20 cellular contexts compared by ENCODE assay signal in genomic region chr3:29338377-29338776, GRCh38. TPM values are rescaled to one million over a fixed set of nuclear protein-coding genes. Genes with fewer than 3 reads are reported as not detected.
"Had no signal": no experiment of that assay in that cellular context is flagged by ENCODE, and none has a peak within 500 bp of the region (broad histone marks: within the 10 kb centered on the region; RNA-seq: fewer than 3 reads in every experiment).

No MANE protein-coding gene starts in this region.

- H3K9me3 ChIP-seq: esophagus muscularis mucosa, left ventricle myocardium inferior, lower lobe of right lung, right atrium auricular region, sigmoid colon, thyroid gland, upper lobe of left lung, vagina had no signal

- H3K36me3 ChIP-seq: esophagus muscularis mucosa, left ventricle myocardium inferior, lower lobe of right lung, right atrium auricular region, sigmoid colon, thyroid gland, upper lobe of left lung, vagina had no signal

- H3K4me3 ChIP-seq: esophagus muscularis mucosa, left ventricle myocardium inferior, lower lobe of right lung, right atrium auricular region, sigmoid colon, skin epidermis, thyroid gland, upper lobe of left lung, vagina had no signal

- FAIRE-seq: kidney had no signal

- H3K27me3 ChIP-seq: esophagus muscularis mucosa, foreskin keratinocyte, right atrium auricular region, sigmoid colon, thyroid gland, upper lobe of left lung, vagina had no signal

- ATAC-seq: effector memory CD8-positive, alpha-beta T cell; foreskin keratinocyte; left cardiac atrium; lower lobe of right lung; natural killer cell; stimulated activated naive B cell treated with anti-CD40 and anti-IgM and Interleukin-4, amounts not matched to agents 10 μg/mL and 1 μg/mL and 100 μg/mL, for 72 hours had no signal

- H3K27ac ChIP-seq: epithelial cell of prostate, foreskin keratinocyte, left ventricle myocardium inferior, lower lobe of right lung, right atrium auricular region, upper lobe of left lung had no signal

- DNase-seq: effector memory CD8-positive, alpha-beta T cell; foreskin keratinocyte; immature natural killer cell; kidney; left cardiac atrium; left ventricle myocardium inferior; lower lobe of right lung; natural killer cell; posterior cingulate gyrus; sigmoid colon; stimulated activated CD4-positive, alpha-beta T cell treated with anti-CD3 and anti-CD28 coated beads, Interleukin-2, amount 100 ng/mL, for 24 hours; stimulated activated CD4-positive, alpha-beta T cell treated with anti-CD3 and anti-CD28 coated beads, Interleukin-4, amount 100 ng/mL, for 4 hours; stimulated activated naive B cell treated with anti-CD40 and anti-IgM and Interleukin-4, amounts not matched to agents 10 μg/mL and 1 μg/mL and 100 μg/mL, for 72 hours; thyroid gland; upper lobe of left lung had no signal

RNA-seq across cellular contexts. Expression of gene RBMS3, which starts 57.5 kb away (rescaled TPM):
- polyA plus RNA-seq: immature natural killer cell had no signal
